In the genomic region with DNA sequence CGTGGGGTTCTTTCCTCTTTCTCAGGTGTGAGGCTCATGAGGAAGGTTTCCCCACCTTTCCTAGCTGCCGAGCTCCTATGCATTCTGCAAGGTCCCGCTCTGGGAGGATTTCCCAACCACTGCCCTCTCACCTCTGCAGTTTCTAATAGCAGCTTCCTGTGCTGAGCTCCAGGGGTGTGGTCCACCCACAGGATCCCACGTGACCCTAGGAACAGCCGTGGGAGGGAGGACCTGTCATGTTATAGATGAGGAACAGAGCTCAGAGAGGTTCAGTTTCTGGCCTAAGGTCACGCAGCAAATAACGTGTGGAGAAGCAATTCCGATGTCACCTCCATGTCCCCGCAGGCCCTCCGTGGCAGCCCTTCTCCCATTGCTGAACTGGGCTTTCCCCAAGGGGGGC, we compare ENCODE assay signal across 1 cellular context.
A peak's percentile ranks its signal among the peaks of the same experiment; 100 is the strongest.
TF ChIP-seq lines count a peak whose summit lies in the region.

No MANE protein-coding gene starts in this region.

TF ChIP-seq in GM12878, 131 proteins besides CTCF, POLR2A, EP300 and RAD21 (continued from another document):
- TF ChIP-seq, protein P1, sequence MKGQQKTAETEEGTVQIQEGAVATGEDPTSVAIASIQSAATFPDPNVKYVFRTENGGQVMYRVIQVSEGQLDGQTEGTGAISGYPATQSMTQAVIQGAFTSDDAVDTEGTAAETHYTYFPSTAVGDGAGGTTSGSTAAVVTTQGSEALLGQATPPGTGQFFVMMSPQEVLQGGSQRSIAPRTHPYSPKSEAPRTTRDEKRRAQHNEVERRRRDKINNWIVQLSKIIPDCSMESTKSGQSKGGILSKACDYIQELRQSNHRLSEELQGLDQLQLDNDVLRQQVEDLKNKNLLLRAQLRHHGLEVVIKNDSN (IDR thresholded peaks at IDR 0.05; ENCODE audit: borderline replicate concordance, extremely low read length, insufficient read depth, low read depth, low read length): peak; percentile 17
- TF ChIP-seq SPI1 (IDR thresholded peaks at IDR 0.05; ENCODE audit: borderline replicate concordance, insufficient read depth, low read depth, low read length): no peak
